Comparison of ENCODE assay signal across 8 cellular contexts in genomic region chr2:151826737-151827157, GRCh38. TPM values are rescaled to one million over a fixed set of nuclear protein-coding genes. Genes with fewer than 3 reads are reported as not detected.
A peak's percentile ranks its signal among the peaks of the same experiment; 100 is the strongest.
DNase-seq lines count a peak whose midpoint lies in the region; ATAC-seq and TF ChIP-seq lines count a peak whose summit lies in the region.

No MANE protein-coding gene starts in this region.

- H3K9me3 ChIP-seq in T-helper 17 cell (ENCODE audit: control insufficient read depth, low read length, poor library complexity, severe bottlenecking) (no peaks in the 10 kb centered on the region), skeletal muscle satellite cell (replicated peaks; ENCODE audit: low read length) (no peaks in the 10 kb centered on the region)

- peaks cover 64% of the 10 kb centered on the region for H3K4me1 Mint-ChIP-seq in activated naive CD4-positive, alpha-beta T cell treated with anti-CD3 and anti-CD28 coated beads, Interleukin-2, amount 50 U/mL, for 24 hours
- peaks cover 43% of the 10 kb centered on the region for H3K4me1 Mint-ChIP-seq in T-helper 17 cell

- H3K27me3 ChIP-seq in skeletal muscle satellite cell (ENCODE audit: control insufficient read depth, insufficient read depth, low read length): no peaks in the 10 kb centered on the region

- H3K36me3 ChIP-seq in skeletal muscle satellite cell (ENCODE audit: insufficient read depth, low read length): no peaks in the 10 kb centered on the region

- H3K27me3 Mint-ChIP-seq in activated naive CD4-positive, alpha-beta T cell treated with anti-CD3 and anti-CD28 coated beads, Interleukin-2, amount 50 U/mL, for 24 hours: no peaks in the 10 kb centered on the region
- no peaks in the 10 kb centered on the region for H3K27me3 Mint-ChIP-seq in T-helper 17 cell

- H3K36me3 Mint-ChIP-seq in activated naive CD4-positive, alpha-beta T cell treated with anti-CD3 and anti-CD28 coated beads, Interleukin-2, amount 50 U/mL, for 24 hours: peaks cover 6% of the 10 kb centered on the region
- H3K36me3 Mint-ChIP-seq in activated naive CD4-positive, alpha-beta T cell treated with anti-CD3 and anti-CD28 coated beads, Interleukin-2, amount 50 U/mL, for 72 hours: peaks cover 6 to 12% of the 10 kb centered on the region in 2 donors
- peaks cover 2% of the 10 kb centered on the region for H3K36me3 Mint-ChIP-seq in T-helper 17 cell (ENCODE audit: low read depth)

- H3K4me3 Mint-ChIP-seq in activated naive CD4-positive, alpha-beta T cell treated with anti-CD3 and anti-CD28 coated beads, Interleukin-2, amount 50 U/mL, for 24 hours: peak overlapping the region; percentile 97
- H3K4me3 Mint-ChIP-seq in T-helper 17 cell: peak overlapping the region; percentile 92

- no peak for ATAC-seq in activated naive CD4-positive, alpha-beta T cell treated with anti-CD3 and anti-CD28 coated beads, Interleukin-2, amount 50 U/mL, for 72 hours
- ATAC-seq in T-helper 17 cell (no peak), HG03520 (IDR thresholded peaks at IDR 0.05; ENCODE audit: unreplicated experiment) (no peak), HG02938 (IDR thresholded peaks at IDR 0.05; ENCODE audit: unreplicated experiment) (no peak)

- no peak for DNase-seq in activated naive CD4-positive, alpha-beta T cell treated with anti-CD3 and anti-CD28 coated beads, Interleukin-2, amount 50 U/mL, for 72 hours (ENCODE audit: low spot score in 2 of 2)
- DNase-seq in T-helper 17 cell (no peak), fibroblast of the aortic adventitia (ENCODE audit: low read depth) (peak; percentile 45), NCI-H510A treated with DMSO at 0.1 percent for 48 hours (lab: John Stamatoyannopoulos, UW) (no peak)

- peak overlapping the region; percentile 93 for H3K9ac ChIP-seq in skeletal muscle satellite cell (ENCODE audit: low read depth, low read length)

- no peaks in the 10 kb centered on the region for H3K9me3 Mint-ChIP-seq in activated naive CD4-positive, alpha-beta T cell treated with anti-CD3 and anti-CD28 coated beads, Interleukin-2, amount 50 U/mL, for 24 hours
- peaks cover 5 to 6% of the 10 kb centered on the region in 2 donors for H3K9me3 Mint-ChIP-seq in activated naive CD4-positive, alpha-beta T cell treated with anti-CD3 and anti-CD28 coated beads, Interleukin-2, amount 50 U/mL, for 72 hours

- H3K4me2 ChIP-seq in skeletal muscle satellite cell (ENCODE audit: low read length): peak overlapping the region; percentile 92

- H3K27ac Mint-ChIP-seq in activated naive CD4-positive, alpha-beta T cell treated with anti-CD3 and anti-CD28 coated beads, Interleukin-2, amount 50 U/mL, for 24 hours: peak overlapping the region; percentile 62
- peak overlapping the region in 1 of 2 donors; percentile 93 for H3K27ac Mint-ChIP-seq in activated naive CD4-positive, alpha-beta T cell treated with anti-CD3 and anti-CD28 coated beads, Interleukin-2, amount 50 U/mL, for 72 hours
- H3K27ac Mint-ChIP-seq in T-helper 17 cell: peak overlapping the region; percentile 91

- H3K4me1 ChIP-seq in skeletal muscle satellite cell (ENCODE audit: control insufficient read depth, insufficient read depth, low read length): peaks cover 23% of the 10 kb centered on the region

- H3K4me3 ChIP-seq in fibroblast of the aortic adventitia (ENCODE audit: low read depth, low read length): peak overlapping the region; percentile 98
- H3K4me3 ChIP-seq in skeletal muscle satellite cell (ENCODE audit: low read length): peak overlapping the region; percentile 86

- TF ChIP-seq CTCF in fibroblast of the aortic adventitia (IDR thresholded peaks at IDR 0.05; ENCODE audit: insufficient read depth, low read length): no peak

RNA-seq across cellular contexts. Expression of gene ARL5A, which starts 1.5 kb away (rescaled TPM):
- 10 to 100 TPM; 46.9 to 64.5 TPM for total RNA-seq in activated naive CD4-positive, alpha-beta T cell treated with anti-CD3 and anti-CD28 coated beads, Interleukin-2, amount 50 U/mL, for 72 hours
- 10 to 100 TPM; 27.6 to 30.1 TPM for total RNA-seq in T-helper 17 cell
- total RNA-seq in fibroblast of the aortic adventitia (ENCODE audit: low replicate concordance): 45.6 and 161 TPM in 2 replicates
- total RNA-seq in skeletal muscle satellite cell (2012; rRNA removed): 64.4 and 68.8 TPM in 2 replicates
